Comparison of ENCODE assay signal across 16 cellular contexts in the genomic region with DNA sequence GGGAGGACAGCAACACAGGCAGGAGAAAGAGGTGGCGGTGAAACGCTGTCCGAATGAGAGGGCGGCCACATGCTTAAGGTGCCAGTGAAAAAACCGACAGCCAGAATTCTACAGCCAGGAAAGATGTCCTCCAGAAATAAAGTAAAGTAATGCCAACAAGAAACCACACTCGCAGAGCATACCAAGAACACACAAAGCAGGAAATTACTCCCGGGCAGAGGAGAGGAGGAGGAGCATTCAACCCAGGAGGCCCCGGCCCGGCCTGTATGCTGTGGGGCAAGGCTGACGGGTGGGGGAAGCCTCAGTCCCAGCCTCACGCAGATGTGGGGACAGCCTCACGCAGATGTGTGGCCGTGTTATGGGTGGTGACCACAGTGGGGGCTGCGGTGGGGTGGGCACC.
"Had no signal": no experiment of that assay in that cellular context is flagged by ENCODE, and none has a peak within 500 bp of the region (broad histone marks: within the 10 kb centered on the region; RNA-seq: fewer than 3 reads in every experiment).

No MANE protein-coding gene starts in this region.

- H3K27ac Mint-ChIP-seq: activated naive CD8-positive, alpha-beta T cell; natural killer cell; progenitor cell of endocrine pancreas; T-cell had no signal

- H3K27ac ChIP-seq: esophagus squamous epithelium, foreskin keratinocyte, left ventricle myocardium inferior, right atrium auricular region, transverse colon had no signal

- H3K4me1 ChIP-seq: esophagus squamous epithelium, foreskin keratinocyte, left ventricle myocardium inferior, right atrium auricular region, transverse colon had no signal

- H3K27me3 Mint-ChIP-seq: activated naive CD8-positive, alpha-beta T cell; progenitor cell of endocrine pancreas; T-cell had no signal

- H3K9me3 ChIP-seq: esophagus squamous epithelium, left ventricle myocardium inferior, right atrium auricular region, transverse colon had no signal

- H3K4me1 Mint-ChIP-seq: T-cell had no signal

- H3K4me3 ChIP-seq: esophagus squamous epithelium, left ventricle myocardium inferior, right atrium auricular region, transverse colon had no signal

- H3K9me3 Mint-ChIP-seq: natural killer cell, T-cell had no signal

- H3K27me3 ChIP-seq: esophagus squamous epithelium, foreskin keratinocyte, right atrium auricular region, transverse colon had no signal

- FAIRE-seq: colon had no signal

- H3K4me3 Mint-ChIP-seq: activated naive CD8-positive, alpha-beta T cell; natural killer cell had no signal

- DNase-seq: activated CD4-positive, alpha-beta T cell treated with anti-CD3 and anti-CD28 coated beads, Interleukin-2, amount 50 U/mL, for 48 hours; activated CD4-positive, CD25-positive, alpha-beta regulatory T cell treated with anti-CD3 and anti-CD28 coated beads, Interleukin-2, amount 50 U/mL, for 72 hours; anterior cingulate cortex; esophagus squamous epithelium; foreskin keratinocyte; left ventricle myocardium inferior; natural killer cell; stimulated activated CD4-positive, alpha-beta T cell treated with anti-CD3 and anti-CD28 coated beads, Interleukin-4, amount 100 ng/mL, for 1 hour; stimulated activated naive CD4-positive, alpha-beta T cell; T-cell; T-helper 9 cell; transverse colon had no signal

- H3K36me3 Mint-ChIP-seq: natural killer cell had no signal
